In the genomic region with DNA sequence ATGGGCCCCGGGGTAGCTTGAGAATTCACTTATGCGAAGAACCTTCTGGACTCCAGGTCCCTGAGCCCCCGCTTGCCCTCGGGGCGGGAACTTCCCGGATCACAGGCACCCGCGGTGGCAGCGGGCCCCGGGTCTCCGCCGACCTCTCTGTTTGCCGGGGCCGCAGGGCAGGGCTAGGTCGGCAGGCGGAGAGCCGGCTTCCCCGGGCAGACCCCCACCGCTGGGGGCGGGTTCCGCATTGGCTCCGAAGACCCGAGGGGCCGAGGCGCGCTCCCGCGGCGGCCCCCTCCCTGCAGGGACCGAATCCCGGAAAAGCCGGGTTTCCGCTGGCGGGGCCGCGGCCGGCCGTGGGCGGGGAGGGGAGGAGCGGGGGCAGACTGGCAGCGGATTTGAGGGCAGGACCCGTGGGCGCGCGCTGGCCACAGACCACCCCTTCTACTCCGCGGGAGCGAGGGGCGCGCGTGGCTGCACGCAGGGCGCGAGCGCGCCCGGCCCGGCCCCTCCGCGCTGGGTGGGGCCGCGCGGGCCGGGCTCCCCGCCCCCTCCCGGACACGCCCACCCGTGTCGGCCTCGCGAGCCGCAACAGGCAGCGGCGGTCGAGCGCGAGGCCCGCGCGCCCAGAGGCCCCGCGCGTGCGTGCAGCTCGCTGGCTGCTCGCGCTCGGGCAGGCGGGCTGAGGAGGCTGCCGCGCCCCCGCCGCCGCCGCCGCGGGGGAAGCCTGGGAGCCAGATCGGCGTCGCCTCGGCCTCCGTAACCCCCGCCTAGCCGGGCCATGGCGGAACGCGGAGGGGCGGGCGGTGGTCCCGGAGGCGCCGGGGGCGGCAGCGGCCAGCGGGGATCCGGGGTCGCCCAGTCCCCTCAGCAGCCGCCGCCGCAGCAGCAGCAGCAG, we compare ENCODE assay signal across 7 cellular contexts.
DNase-seq lines count a peak whose midpoint lies in the region; ATAC-seq and TF ChIP-seq lines count a peak whose summit lies in the region.

Gene PACS1, plus strand, starts transcription at position 558 of the 889 bp plus-strand sequence. Its CDS starts 215 bp downstream, at position 773.

- peak; percentile 66 for TF ChIP-seq POLR2A in GM15510 (IDR thresholded peaks at IDR 0.05; ENCODE audit: borderline replicate concordance, extremely low read depth, insufficient read length)

- peak; percentile 60 for ATAC-seq in HG02885 (IDR thresholded peaks at IDR 0.05; ENCODE audit: poor library complexity, unreplicated experiment)

- DNase-seq in NOMO-1 treated with DMSO at 0.1 percent for 48 hours (lab: John Stamatoyannopoulos, UW; ENCODE audit: unreplicated experiment) (peak; percentile 53), activated T-cell treated with anti-CD3 and anti-CD28 coated beads for 24 hours (ENCODE audit: low read depth) (peak; percentile 64), epidermal melanocyte (ENCODE audit: insufficient read length, low spot score) (peak; percentile 88), midbrain (lab: John Stamatoyannopoulos, UW) (peak; percentile 65)
- DNase-seq in stimulated activated CD8-positive, alpha-beta memory T cell treated with anti-CD3 and anti-CD28 coated beads, Interleukin-2, amount 100 ng/mL, for 48 hours (ENCODE audit: low read depth in 2 of 2) = peak; percentile 71 to 78

Comparison
In these comparisons a context has a peak if more than half of its experiments do, and no peak if none do; other contexts are left out.
1. Peak in every context shown above with its lines: DNase-seq and ATAC-seq.